In the genomic region with DNA sequence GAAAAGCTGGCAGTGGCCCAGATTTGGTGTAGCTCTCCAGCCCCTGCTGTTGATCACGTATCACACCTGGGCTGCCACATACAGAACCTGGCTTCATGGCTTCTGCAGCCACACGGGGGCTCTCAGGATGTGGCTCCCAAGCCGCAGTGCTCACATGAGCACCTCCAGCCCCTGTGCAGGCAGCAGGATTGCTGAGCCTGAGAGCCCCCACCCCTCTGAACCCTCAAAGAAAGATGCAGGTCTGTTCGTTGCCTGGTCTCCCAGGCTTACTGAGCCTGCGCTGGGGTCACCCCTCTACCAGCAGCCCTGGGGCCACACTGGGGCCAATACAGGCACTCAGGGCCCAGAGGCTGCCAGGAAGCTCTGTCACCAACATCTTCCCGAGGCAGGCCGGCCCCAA, we compare ENCODE assay signal across 1 cellular context.
TF ChIP-seq lines count a peak whose summit lies in the region.

No MANE protein-coding gene starts in this region.

TF ChIP-seq in H1, 55 proteins besides CTCF, POLR2A, EP300 and RAD21:
- TF ChIP-seq CEBPB (IDR thresholded peaks at IDR 0.05; ENCODE audit: low read depth, low read length) = no peak
- TF ChIP-seq SIRT6 (IDR thresholded peaks at IDR 0.05; ENCODE audit: low read length) = no peak
- TF ChIP-seq, protein P1, sequence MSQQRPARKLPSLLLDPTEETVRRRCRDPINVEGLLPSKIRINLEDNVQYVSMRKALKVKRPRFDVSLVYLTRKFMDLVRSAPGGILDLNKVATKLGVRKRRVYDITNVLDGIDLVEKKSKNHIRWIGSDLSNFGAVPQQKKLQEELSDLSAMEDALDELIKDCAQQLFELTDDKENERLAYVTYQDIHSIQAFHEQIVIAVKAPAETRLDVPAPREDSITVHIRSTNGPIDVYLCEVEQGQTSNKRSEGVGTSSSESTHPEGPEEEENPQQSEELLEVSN (IDR thresholded peaks at IDR 0.05) = no peak
- TF ChIP-seq POLR2AphosphoS5 (IDR thresholded peaks at IDR 0.05; ENCODE audit: low read depth, low read length) = no peak
- no peak for TF ChIP-seq POU5F1 (IDR thresholded peaks at IDR 0.05; ENCODE audit: low read depth, low read length)
- no peak for TF ChIP-seq CHD2 (IDR thresholded peaks at IDR 0.05; ENCODE audit: low read length)
- TF ChIP-seq BCL11A (IDR thresholded peaks at IDR 0.05; ENCODE audit: low read depth in 2 of 2, low read length in 2 of 2) = no peak
- TF ChIP-seq SRF (IDR thresholded peaks at IDR 0.05; ENCODE audit: low read depth, low read length) = no peak
- TF ChIP-seq KDM4A (IDR thresholded peaks at IDR 0.05; ENCODE audit: low read depth, low read length, severe bottlenecking) = no peak
- no peak for TF ChIP-seq SUZ12 (IDR thresholded peaks at IDR 0.05; ENCODE audit: low read length)
- no peak for TF ChIP-seq NANOG (IDR thresholded peaks at IDR 0.05; ENCODE audit: insufficient read depth, low read depth, low read length, poor library complexity, severe bottlenecking)
- no peak for TF ChIP-seq SIX5 (IDR thresholded peaks at IDR 0.05; ENCODE audit: low read depth, low read length)
- TF ChIP-seq TCF12 (IDR thresholded peaks at IDR 0.05; ENCODE audit: low read depth, low read length) = no peak
- TF ChIP-seq CBX8 (IDR thresholded peaks at IDR 0.05; ENCODE audit: borderline replicate concordance, low read depth, low read length) = no peak
